In the genomic region with DNA sequence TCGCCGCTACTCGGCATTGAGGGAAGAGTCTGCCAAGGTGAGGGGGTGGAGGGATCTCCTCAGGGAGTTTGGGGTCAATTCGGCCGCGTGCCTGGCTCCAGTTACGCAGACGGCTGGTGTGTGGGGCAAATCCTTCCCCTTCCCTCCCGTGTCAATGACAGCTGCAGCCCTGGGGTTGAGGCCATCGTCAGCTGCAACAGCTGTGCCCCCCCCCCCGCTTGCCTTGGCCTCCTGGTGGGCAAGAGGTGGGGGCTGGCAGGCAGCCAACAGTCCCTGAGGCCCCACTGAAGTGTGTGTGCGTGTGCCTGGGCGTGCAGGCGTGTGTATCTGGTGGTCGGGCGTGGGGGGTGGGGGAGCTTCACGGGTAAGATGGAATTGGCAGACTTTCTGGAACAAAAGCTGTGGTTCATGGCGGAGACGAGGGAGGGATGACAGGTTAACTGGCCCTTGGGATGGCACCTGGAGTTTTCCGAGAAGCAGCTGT, we compare ENCODE assay signal across 1 cellular context.
TF ChIP-seq lines count a peak whose summit lies in the region.

No MANE protein-coding gene starts in this region.

TF ChIP-seq in GM23338, 12 proteins besides CTCF, POLR2A, EP300 and RAD21 (continued from another document):
- TF ChIP-seq, protein P1, sequence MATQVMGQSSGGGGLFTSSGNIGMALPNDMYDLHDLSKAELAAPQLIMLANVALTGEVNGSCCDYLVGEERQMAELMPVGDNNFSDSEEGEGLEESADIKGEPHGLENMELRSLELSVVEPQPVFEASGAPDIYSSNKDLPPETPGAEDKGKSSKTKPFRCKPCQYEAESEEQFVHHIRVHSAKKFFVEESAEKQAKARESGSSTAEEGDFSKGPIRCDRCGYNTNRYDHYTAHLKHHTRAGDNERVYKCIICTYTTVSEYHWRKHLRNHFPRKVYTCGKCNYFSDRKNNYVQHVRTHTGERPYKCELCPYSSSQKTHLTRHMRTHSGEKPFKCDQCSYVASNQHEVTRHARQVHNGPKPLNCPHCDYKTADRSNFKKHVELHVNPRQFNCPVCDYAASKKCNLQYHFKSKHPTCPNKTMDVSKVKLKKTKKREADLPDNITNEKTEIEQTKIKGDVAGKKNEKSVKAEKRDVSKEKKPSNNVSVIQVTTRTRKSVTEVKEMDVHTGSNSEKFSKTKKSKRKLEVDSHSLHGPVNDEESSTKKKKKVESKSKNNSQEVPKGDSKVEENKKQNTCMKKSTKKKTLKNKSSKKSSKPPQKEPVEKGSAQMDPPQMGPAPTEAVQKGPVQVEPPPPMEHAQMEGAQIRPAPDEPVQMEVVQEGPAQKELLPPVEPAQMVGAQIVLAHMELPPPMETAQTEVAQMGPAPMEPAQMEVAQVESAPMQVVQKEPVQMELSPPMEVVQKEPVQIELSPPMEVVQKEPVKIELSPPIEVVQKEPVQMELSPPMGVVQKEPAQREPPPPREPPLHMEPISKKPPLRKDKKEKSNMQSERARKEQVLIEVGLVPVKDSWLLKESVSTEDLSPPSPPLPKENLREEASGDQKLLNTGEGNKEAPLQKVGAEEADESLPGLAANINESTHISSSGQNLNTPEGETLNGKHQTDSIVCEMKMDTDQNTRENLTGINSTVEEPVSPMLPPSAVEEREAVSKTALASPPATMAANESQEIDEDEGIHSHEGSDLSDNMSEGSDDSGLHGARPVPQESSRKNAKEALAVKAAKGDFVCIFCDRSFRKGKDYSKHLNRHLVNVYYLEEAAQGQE (IDR thresholded peaks at IDR 0.05; ENCODE audit: unreplicated experiment) = no peak
- TF ChIP-seq, protein P2, sequence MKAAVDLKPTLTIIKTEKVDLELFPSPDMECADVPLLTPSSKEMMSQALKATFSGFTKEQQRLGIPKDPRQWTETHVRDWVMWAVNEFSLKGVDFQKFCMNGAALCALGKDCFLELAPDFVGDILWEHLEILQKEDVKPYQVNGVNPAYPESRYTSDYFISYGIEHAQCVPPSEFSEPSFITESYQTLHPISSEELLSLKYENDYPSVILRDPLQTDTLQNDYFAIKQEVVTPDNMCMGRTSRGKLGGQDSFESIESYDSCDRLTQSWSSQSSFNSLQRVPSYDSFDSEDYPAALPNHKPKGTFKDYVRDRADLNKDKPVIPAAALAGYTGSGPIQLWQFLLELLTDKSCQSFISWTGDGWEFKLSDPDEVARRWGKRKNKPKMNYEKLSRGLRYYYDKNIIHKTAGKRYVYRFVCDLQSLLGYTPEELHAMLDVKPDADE (IDR thresholded peaks at IDR 0.05) = no peak
- TF ChIP-seq EZH2 (IDR thresholded peaks at IDR 0.05; ENCODE audit: low read depth, unreplicated experiment) (no peak), ZNF114 (CRISPR knock-in tag; IDR thresholded peaks at IDR 0.05) (no peak), NANOG (IDR thresholded peaks at IDR 0.05; ENCODE audit: borderline replicate concordance) (no peak), CREB1 (CRISPR knock-in tag; IDR thresholded peaks at IDR 0.05; ENCODE audit: low read depth) (no peak), POLR2AphosphoS5 (IDR thresholded peaks at IDR 0.05; ENCODE audit: low read depth) (no peak), STAT1 (IDR thresholded peaks at IDR 0.05; ENCODE audit: unreplicated experiment) (no peak)
- TF ChIP-seq, protein P3, sequence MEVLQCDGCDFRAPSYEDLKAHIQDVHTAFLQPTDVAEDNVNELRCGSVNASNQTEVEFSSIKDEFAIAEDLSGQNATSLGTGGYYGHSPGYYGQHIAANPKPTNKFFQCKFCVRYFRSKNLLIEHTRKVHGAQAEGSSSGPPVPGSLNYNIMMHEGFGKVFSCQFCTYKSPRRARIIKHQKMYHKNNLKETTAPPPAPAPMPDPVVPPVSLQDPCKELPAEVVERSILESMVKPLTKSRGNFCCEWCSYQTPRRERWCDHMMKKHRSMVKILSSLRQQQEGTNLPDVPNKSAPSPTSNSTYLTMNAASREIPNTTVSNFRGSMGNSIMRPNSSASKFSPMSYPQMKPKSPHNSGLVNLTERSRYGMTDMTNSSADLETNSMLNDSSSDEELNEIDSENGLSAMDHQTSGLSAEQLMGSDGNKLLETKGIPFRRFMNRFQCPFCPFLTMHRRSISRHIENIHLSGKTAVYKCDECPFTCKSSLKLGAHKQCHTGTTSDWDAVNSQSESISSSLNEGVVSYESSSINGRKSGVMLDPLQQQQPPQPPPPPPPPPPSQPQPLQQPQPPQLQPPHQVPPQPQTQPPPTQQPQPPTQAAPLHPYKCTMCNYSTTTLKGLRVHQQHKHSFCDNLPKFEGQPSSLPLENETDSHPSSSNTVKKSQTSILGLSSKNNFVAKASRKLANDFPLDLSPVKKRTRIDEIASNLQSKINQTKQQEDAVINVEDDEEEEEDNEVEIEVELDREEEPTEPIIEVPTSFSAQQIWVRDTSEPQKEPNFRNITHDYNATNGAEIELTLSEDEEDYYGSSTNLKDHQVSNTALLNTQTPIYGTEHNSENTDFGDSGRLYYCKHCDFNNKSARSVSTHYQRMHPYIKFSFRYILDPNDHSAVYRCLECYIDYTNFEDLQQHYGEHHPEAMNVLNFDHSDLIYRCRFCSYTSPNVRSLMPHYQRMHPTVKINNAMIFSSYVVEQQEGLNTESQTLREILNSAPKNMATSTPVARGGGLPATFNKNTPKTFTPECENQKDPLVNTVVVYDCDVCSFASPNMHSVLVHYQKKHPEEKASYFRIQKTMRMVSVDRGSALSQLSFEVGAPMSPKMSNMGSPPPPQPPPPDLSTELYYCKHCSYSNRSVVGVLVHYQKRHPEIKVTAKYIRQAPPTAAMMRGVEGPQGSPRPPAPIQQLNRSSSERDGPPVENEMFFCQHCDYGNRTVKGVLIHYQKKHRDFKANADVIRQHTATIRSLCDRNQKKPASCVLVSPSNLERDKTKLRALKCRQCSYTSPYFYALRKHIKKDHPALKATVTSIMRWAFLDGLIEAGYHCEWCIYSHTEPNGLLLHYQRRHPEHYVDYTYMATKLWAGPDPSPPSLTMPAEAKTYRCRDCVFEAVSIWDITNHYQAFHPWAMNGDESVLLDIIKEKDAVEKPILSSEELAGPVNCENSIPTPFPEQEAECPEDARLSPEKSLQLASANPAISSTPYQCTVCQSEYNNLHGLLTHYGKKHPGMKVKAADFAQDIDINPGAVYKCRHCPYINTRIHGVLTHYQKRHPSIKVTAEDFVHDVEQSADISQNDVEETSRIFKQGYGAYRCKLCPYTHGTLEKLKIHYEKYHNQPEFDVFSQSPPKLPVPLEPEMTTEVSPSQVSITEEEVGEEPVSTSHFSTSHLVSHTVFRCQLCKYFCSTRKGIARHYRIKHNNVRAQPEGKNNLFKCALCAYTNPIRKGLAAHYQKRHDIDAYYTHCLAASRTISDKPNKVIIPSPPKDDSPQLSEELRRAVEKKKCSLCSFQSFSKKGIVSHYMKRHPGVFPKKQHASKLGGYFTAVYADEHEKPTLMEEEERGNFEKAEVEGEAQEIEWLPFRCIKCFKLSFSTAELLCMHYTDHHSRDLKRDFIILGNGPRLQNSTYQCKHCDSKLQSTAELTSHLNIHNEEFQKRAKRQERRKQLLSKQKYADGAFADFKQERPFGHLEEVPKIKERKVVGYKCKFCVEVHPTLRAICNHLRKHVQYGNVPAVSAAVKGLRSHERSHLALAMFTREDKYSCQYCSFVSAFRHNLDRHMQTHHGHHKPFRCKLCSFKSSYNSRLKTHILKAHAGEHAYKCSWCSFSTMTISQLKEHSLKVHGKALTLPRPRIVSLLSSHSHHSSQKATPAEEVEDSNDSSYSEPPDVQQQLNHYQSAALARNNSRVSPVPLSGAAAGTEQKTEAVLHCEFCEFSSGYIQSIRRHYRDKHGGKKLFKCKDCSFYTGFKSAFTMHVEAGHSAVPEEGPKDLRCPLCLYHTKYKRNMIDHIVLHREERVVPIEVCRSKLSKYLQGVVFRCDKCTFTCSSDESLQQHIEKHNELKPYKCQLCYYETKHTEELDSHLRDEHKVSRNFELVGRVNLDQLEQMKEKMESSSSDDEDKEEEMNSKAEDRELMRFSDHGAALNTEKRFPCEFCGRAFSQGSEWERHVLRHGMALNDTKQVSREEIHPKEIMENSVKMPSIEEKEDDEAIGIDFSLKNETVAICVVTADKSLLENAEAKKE (CRISPR knock-in tag; IDR thresholded peaks at IDR 0.05) = no peak
